Comparison of ENCODE assay signal across 11 cellular contexts in genomic region chr1:225944951-225945350, GRCh38. TPM values are rescaled to one million over a fixed set of nuclear protein-coding genes. Genes with fewer than 3 reads are reported as not detected.
A peak's percentile ranks its signal among the peaks of the same experiment; 100 is the strongest.
DNase-seq lines count a peak whose midpoint lies in the region; ATAC-seq and TF ChIP-seq lines count a peak whose summit lies in the region.
"Had no signal": no experiment of that assay in that cellular context is flagged by ENCODE, and none has a peak within 500 bp of the region (broad histone marks: within the 10 kb centered on the region; RNA-seq: fewer than 3 reads in every experiment).

No MANE protein-coding gene starts in this region.

- peaks cover 17% of the 10 kb centered on the region for H3K4me1 ChIP-seq in upper lobe of right lung
- H3K4me1 ChIP-seq in mesenchymal stem cell (ENCODE audit: control insufficient read depth, insufficient read depth, low read depth, low read length) = no peaks in the 10 kb centered on the region

- no peaks in the 10 kb centered on the region for H3K79me1 ChIP-seq in mesenchymal stem cell (replicated peaks; ENCODE audit: low read length, poor library complexity, severe bottlenecking)

- H3K36me3 ChIP-seq in upper lobe of right lung (no peaks in the 10 kb centered on the region), mesenchymal stem cell (ENCODE audit: control insufficient read depth in 1 of 2, insufficient read depth in 2 of 2, low read depth in 1 of 2, low read length in 2 of 2) (no peaks in the 10 kb centered on the region)

- H3K27me3 ChIP-seq in upper lobe of right lung = no peaks in the 10 kb centered on the region
- peaks cover 27 to 55% of the 10 kb centered on the region in 2 experiments for H3K27me3 ChIP-seq in mesenchymal stem cell (ENCODE audit: control insufficient read depth in 1 of 2, insufficient read depth in 1 of 2, low read length in 2 of 2)

- TF ChIP-seq CTCF in upper lobe of right lung (IDR thresholded peaks at IDR 0.05) = no peak

- ATAC-seq in HG03045 (IDR thresholded peaks at IDR 0.05; ENCODE audit: unreplicated experiment) (peak; percentile 44), T-helper 17 cell (peak; percentile 59), upper lobe of right lung (peak; percentile 64)

- no peak overlapping the region for H3K9ac ChIP-seq in mesenchymal stem cell (ENCODE audit: low read length)

- H3K27ac Mint-ChIP-seq in activated naive CD4-positive, alpha-beta T cell treated with anti-CD3 and anti-CD28 coated beads, Interleukin-2, amount 50 U/mL, for 24 hours = no peak overlapping the region
- H3K27ac Mint-ChIP-seq in activated naive CD4-positive, alpha-beta T cell treated with anti-CD3 and anti-CD28 coated beads for 36 hours = no peak overlapping the region
- no peak overlapping the region for H3K27ac Mint-ChIP-seq in T-helper 17 cell

- WGBS in mesenchymal stem cell = 78% methylated on average over 7 of the region's 7 CpGs

- H4K91ac ChIP-seq in mesenchymal stem cell (ENCODE audit: low read length) = no peak overlapping the region

- H2AFZ ChIP-seq in mesenchymal stem cell (ENCODE audit: low read depth, low read length) = no peak overlapping the region

- H3K4me2 ChIP-seq in mesenchymal stem cell (ENCODE audit: low read length, poor library complexity, severe bottlenecking) = no peak overlapping the region

- no peak overlapping the region for H3K14ac ChIP-seq in mesenchymal stem cell (ENCODE audit: low read length in 2 of 2)

- H3K4me3 ChIP-seq in upper lobe of right lung = no peak overlapping the region
- H3K4me3 ChIP-seq in mesenchymal stem cell (ENCODE audit: insufficient read depth in 1 of 2, low read depth in 1 of 2, low read length in 2 of 2) = no peak overlapping the region

- H3K4me1 Mint-ChIP-seq in activated naive CD4-positive, alpha-beta T cell treated with anti-CD3 and anti-CD28 coated beads, Interleukin-2, amount 50 U/mL, for 24 hours = peaks cover 28% of the 10 kb centered on the region
- H3K4me1 Mint-ChIP-seq in activated naive CD4-positive, alpha-beta T cell treated with anti-CD3 and anti-CD28 coated beads for 36 hours (ENCODE audit: low read depth) = peaks cover 8% of the 10 kb centered on the region
- H3K4me1 Mint-ChIP-seq in T-helper 17 cell = peaks cover 9% of the 10 kb centered on the region

- no peaks in the 10 kb centered on the region for H3K36me3 Mint-ChIP-seq in activated naive CD4-positive, alpha-beta T cell treated with anti-CD3 and anti-CD28 coated beads, Interleukin-2, amount 50 U/mL, for 24 hours
- no peaks in the 10 kb centered on the region for H3K36me3 Mint-ChIP-seq in activated naive CD4-positive, alpha-beta T cell treated with anti-CD3 and anti-CD28 coated beads for 36 hours (ENCODE audit: low read depth)
- H3K36me3 Mint-ChIP-seq in T-helper 17 cell (ENCODE audit: low read depth) = no peaks in the 10 kb centered on the region

- H2BK12ac ChIP-seq in mesenchymal stem cell (ENCODE audit: low read length in 2 of 2) = no peak overlapping the region

- H2AK5ac ChIP-seq in mesenchymal stem cell (ENCODE audit: low read length, severe bottlenecking) = no peak overlapping the region

- H3K9me3 Mint-ChIP-seq in activated naive CD4-positive, alpha-beta T cell treated with anti-CD3 and anti-CD28 coated beads, Interleukin-2, amount 50 U/mL, for 24 hours = no peaks in the 10 kb centered on the region
- no peaks in the 10 kb centered on the region for H3K9me3 Mint-ChIP-seq in activated naive CD4-positive, alpha-beta T cell treated with anti-CD3 and anti-CD28 coated beads for 36 hours

- peak overlapping the region; percentile 6 for H3K4me3 Mint-ChIP-seq in activated naive CD4-positive, alpha-beta T cell treated with anti-CD3 and anti-CD28 coated beads, Interleukin-2, amount 50 U/mL, for 24 hours
- no peak overlapping the region for H3K4me3 Mint-ChIP-seq in activated naive CD4-positive, alpha-beta T cell treated with anti-CD3 and anti-CD28 coated beads for 36 hours
- H3K4me3 Mint-ChIP-seq in T-helper 17 cell = peak overlapping the region; percentile 36

- H2BK120ac ChIP-seq in mesenchymal stem cell (ENCODE audit: low read depth, low read length) = no peak overlapping the region

- H2BK15ac ChIP-seq in mesenchymal stem cell (ENCODE audit: low read depth, poor library complexity, severe bottlenecking) = no peak overlapping the region

- H3K9me3 ChIP-seq in T-helper 17 cell (ENCODE audit: control insufficient read depth, low read length, poor library complexity, severe bottlenecking) (no peaks in the 10 kb centered on the region), upper lobe of right lung (no peaks in the 10 kb centered on the region), mesenchymal stem cell (ENCODE audit: control insufficient read depth, low read length) (no peaks in the 10 kb centered on the region)

- H4K8ac ChIP-seq in mesenchymal stem cell (ENCODE audit: low read length) = no peak overlapping the region

- intact Hi-C loops in activated naive CD4-positive, alpha-beta T cell treated with anti-CD3 and anti-CD28 coated beads for 36 hours (cut with micrococcal nuclease) = no loop called here
- intact Hi-C loops in upper lobe of right lung (cut with DNase I) = no loop called here

- H3K23ac ChIP-seq in mesenchymal stem cell (ENCODE audit: low read length in 2 of 2) = no peak overlapping the region

- no peak overlapping the region for H3K4ac ChIP-seq in mesenchymal stem cell (ENCODE audit: low read depth in 1 of 2, low read length in 2 of 2)

- CTCF ChIA-PET in activated naive CD4-positive, alpha-beta T cell treated with anti-CD3 and anti-CD28 coated beads for 36 hours (lab: Charles Lee) = interaction anchor here (0.5 to 2.1 kb wide), 5 partner anchors 12 to 626 kb away, joined by 3 to 5 read pairs (median 3); no protein-coding TSS in a partner anchor

- no peak overlapping the region for H3K18ac ChIP-seq in mesenchymal stem cell (ENCODE audit: low read depth in 1 of 2, low read length in 2 of 2)

- H3K27ac ChIP-seq in upper lobe of right lung = no peak overlapping the region
- H3K27ac ChIP-seq in mesenchymal stem cell (ENCODE audit: low read length, poor library complexity, severe bottlenecking) = no peak overlapping the region

- H2BK5ac ChIP-seq in mesenchymal stem cell (ENCODE audit: low read depth, low read length, poor library complexity, severe bottlenecking) = no peak overlapping the region

- H3K27me3 Mint-ChIP-seq in activated naive CD4-positive, alpha-beta T cell treated with anti-CD3 and anti-CD28 coated beads, Interleukin-2, amount 50 U/mL, for 24 hours = no peaks in the 10 kb centered on the region
- no peaks in the 10 kb centered on the region for H3K27me3 Mint-ChIP-seq in activated naive CD4-positive, alpha-beta T cell treated with anti-CD3 and anti-CD28 coated beads for 36 hours (ENCODE audit: low read depth)
- peaks cover 26% of the 10 kb centered on the region for H3K27me3 Mint-ChIP-seq in T-helper 17 cell

- DNase-seq in activated naive CD4-positive, alpha-beta T cell treated with anti-CD3 and anti-CD28 coated beads for 36 hours = no peak
- DNase-seq in T-helper 17 cell = no peak
- DNase-seq in upper lobe of right lung = no peak
- DNase-seq in mesenchymal stem cell = no peak
- DNase-seq in stimulated activated CD4-positive, alpha-beta T cell treated with anti-CD3 and anti-CD28 coated beads, Interleukin-4, amount 100 ng/mL, for 24 hours = no peak
- no peak for DNase-seq in superior temporal gyrus (ENCODE audit: extremely low spot score)
- DNase-seq: NCI-H526 treated with DMSO at 0.1 percent for 48 hours had no signal

RNA-seq across cellular contexts. Expression of gene LEFTY2, which starts 3.9 kb away (rescaled TPM):
- under 1 TPM in 1 of 2 experiments, not detected in 1; 0.10 TPM for total RNA-seq in activated naive CD4-positive, alpha-beta T cell treated with anti-CD3 and anti-CD28 coated beads for 36 hours
- total RNA-seq in T-helper 17 cell = not detected
- 2.2 TPM for total RNA-seq in upper lobe of right lung
- not detected for polyA plus RNA-seq in mesenchymal stem cell (2013, experiment 1 of 2)
- polyA plus RNA-seq in mesenchymal stem cell (2013, experiment 2 of 2) = 0.01 TPM
- total RNA-seq: endothelial cell of umbilical vein had no signal
- polyA plus RNA-seq: AG04450 had no signal

RNA-seq across cellular contexts. Expression of gene PYCR2, which starts 20.9 kb away (rescaled TPM):
- 100 to 1,000 TPM; 143 to 149 TPM for total RNA-seq in activated naive CD4-positive, alpha-beta T cell treated with anti-CD3 and anti-CD28 coated beads for 36 hours
- total RNA-seq in T-helper 17 cell (10 to 100 TPM; 48.1 to 53.7 TPM), upper lobe of right lung (61.6 TPM)
- polyA plus RNA-seq in mesenchymal stem cell (2013, experiment 1 of 2) = 31.6 TPM
- polyA plus RNA-seq in mesenchymal stem cell (2013, experiment 2 of 2) = 32.5 TPM

RNA-seq across cellular contexts. Expression of gene SDE2, which starts 54.2 kb away (rescaled TPM):
- 10 to 100 TPM; 15.3 to 16.5 TPM for total RNA-seq in activated naive CD4-positive, alpha-beta T cell treated with anti-CD3 and anti-CD28 coated beads for 36 hours
- total RNA-seq in T-helper 17 cell = 10 to 100 TPM; 31.7 to 37.6 TPM
- 21.8 TPM for total RNA-seq in upper lobe of right lung
- polyA plus RNA-seq in mesenchymal stem cell (2013, experiment 1 of 2) = 10.6 TPM
- 11.2 TPM for polyA plus RNA-seq in mesenchymal stem cell (2013, experiment 2 of 2)

RNA-seq across cellular contexts. Expression of gene LEFTY1, which starts 56.0 kb away (rescaled TPM):
- total RNA-seq in activated naive CD4-positive, alpha-beta T cell treated with anti-CD3 and anti-CD28 coated beads for 36 hours = under 1 TPM in 1 of 2 experiments, not detected in 1; 0.22 TPM
- total RNA-seq in T-helper 17 cell = under 1 TPM in 1 of 2 donors, not detected in 1; 0.68 TPM
- total RNA-seq in upper lobe of right lung = 0.35 TPM
- polyA plus RNA-seq in mesenchymal stem cell (2013, experiment 1 of 2) = 0.07 TPM
- polyA plus RNA-seq in mesenchymal stem cell (2013, experiment 2 of 2) = 0.15 TPM
- total RNA-seq: endothelial cell of umbilical vein had no signal
- polyA plus RNA-seq: endothelial cell of umbilical vein had no signal
